9 cellular contexts compared by ENCODE assay signal in genomic region chr5:64074533-64074932, GRCh38.
DNase-seq lines count a peak whose midpoint lies in the region; ATAC-seq and TF ChIP-seq lines count a peak whose summit lies in the region.
"Had no signal": no experiment of that assay in that cellular context is flagged by ENCODE, and none has a peak within 500 bp of the region (broad histone marks: within the 10 kb centered on the region; RNA-seq: fewer than 3 reads in every experiment).

No MANE protein-coding gene starts in this region.

- H3K36me3 Mint-ChIP-seq in H9 (ENCODE audit: insufficient read depth in 1 of 3, low read depth in 3 of 3), result no peaks in the 10 kb centered on the region

- H3K79me1 ChIP-seq in H9 (ENCODE audit: insufficient read depth, low read depth, low read length, poor library complexity, severe bottlenecking), result no peaks in the 10 kb centered on the region

- H2BK12ac ChIP-seq in H9 (ENCODE audit: insufficient read length, low read depth, low read length), result no peak overlapping the region

- H3K27me3 ChIP-seq in H9 (ENCODE audit: insufficient read depth, low read length) (no peaks in the 10 kb centered on the region), MM.1S (replicated peaks; ENCODE audit: insufficient read depth, low read length) (no peaks in the 10 kb centered on the region), body of pancreas (no peaks in the 10 kb centered on the region)

- H2BK20ac ChIP-seq in H9 (ENCODE audit: low read depth, low read length, poor library complexity, severe bottlenecking), result no peak overlapping the region

- H3K4me1 ChIP-seq in H9 (ENCODE audit: insufficient read depth, low read length), result no peaks in the 10 kb centered on the region
- no peaks in the 10 kb centered on the region for H3K4me1 ChIP-seq in MM.1S (ENCODE audit: low read length)
- H3K4me1 ChIP-seq in body of pancreas, result no peaks in the 10 kb centered on the region

- H4K5ac ChIP-seq in H9 (ENCODE audit: insufficient read length, low read depth, low read length), result no peak overlapping the region

- H3K36me3 ChIP-seq in MM.1S (replicated peaks; ENCODE audit: insufficient read depth, low read length) (no peaks in the 10 kb centered on the region), body of pancreas (replicated peaks in 1 of 2; ENCODE audit: insufficient read depth in 1 of 2, low read depth in 2 of 2) (no peaks in the 10 kb centered on the region)

- no peaks in the 10 kb centered on the region for H3K4me1 Mint-ChIP-seq in H9

- H3K9me3 ChIP-seq in H9 (ENCODE audit: control insufficient read depth, low read depth, low read length) (no peaks in the 10 kb centered on the region), MM.1S (replicated peaks; ENCODE audit: insufficient read depth, low read length) (no peaks in the 10 kb centered on the region), body of pancreas (no peaks in the 10 kb centered on the region)

- no peak overlapping the region for H3T11ph ChIP-seq in H9 (ENCODE audit: low read length)

- H3K9me2 ChIP-seq in MM.1S (replicated peaks; ENCODE audit: insufficient read depth, low read length), result no peaks in the 10 kb centered on the region

- no peak overlapping the region for H3K4me3 Mint-ChIP-seq in H9

- no peak overlapping the region for H2BK120ac ChIP-seq in H9 (ENCODE audit: low read depth, low read length, poor library complexity, severe bottlenecking)

- no peak overlapping the region for H3K27ac ChIP-seq in H9 (ENCODE audit: insufficient read length, low read depth, low read length)
- H3K27ac ChIP-seq in MM.1S (ENCODE audit: low read length), result no peak overlapping the region
- H3K27ac ChIP-seq in body of pancreas, result no peak overlapping the region
- H3K27ac ChIP-seq: epithelial cell of prostate had no signal

- no peak overlapping the region for H3K23ac ChIP-seq in H9 (ENCODE audit: insufficient read length, low read depth, low read length)

- intact Hi-C loops in body of pancreas (cut with DNase I), result no loop called here

- no peak overlapping the region for H3K56ac ChIP-seq in H9 (ENCODE audit: insufficient read length, low read depth, low read length)

- no peak for TF ChIP-seq POLR2A in body of pancreas (IDR thresholded peaks at IDR 0.05)

- no peak overlapping the region for H4K8ac ChIP-seq in H9 (replicated peaks; ENCODE audit: insufficient read length, low read depth, low read length)

- H2AK5ac ChIP-seq in H9 (ENCODE audit: insufficient read length, low read length), result no peak overlapping the region

- H3K4me2 ChIP-seq in H9 (ENCODE audit: insufficient read depth, insufficient read length, low read length) (no peak overlapping the region), MM.1S (ENCODE audit: low read depth, low read length) (no peak overlapping the region)

- H2AFZ ChIP-seq in H9 (ENCODE audit: low read length) (no peak overlapping the region), MM.1S (ENCODE audit: low read length) (no peak overlapping the region)

- no peaks in the 10 kb centered on the region for H3K23me2 ChIP-seq in H9 (ENCODE audit: insufficient read length, low read depth, low read length, poor library complexity, severe bottlenecking)

- no peak overlapping the region for H3K4me3 ChIP-seq in MM.1S (ENCODE audit: low read length)
- H3K4me3 ChIP-seq in body of pancreas, result no peak overlapping the region

- H3K9ac ChIP-seq in H9 (ENCODE audit: extremely low read depth, insufficient read length, low read length) (no peak overlapping the region), MM.1S (ENCODE audit: low read length) (no peak overlapping the region)

- no peaks in the 10 kb centered on the region for H3F3A ChIP-seq in MM.1S (ENCODE audit: insufficient read depth, low read length)

- no peak overlapping the region for H3K4ac ChIP-seq in H9 (ENCODE audit: low read depth, low read length)

- H2BK5ac ChIP-seq in H9 (ENCODE audit: insufficient read length, low read length), result no peak overlapping the region

- WGBS in H9 (ENCODE audit: extremely low coverage, insufficient read length, low lambda C conversion rate), result no CpG with 5 or more reads among the region's 2 CpGs
- WGBS in body of pancreas, 2 donors, result 15 to 17% methylated on average over 2 of the region's 2 CpGs

- no peak overlapping the region for H3K27ac Mint-ChIP-seq in H9

- DNase-seq in SKM-1 treated with dmso at 0.1 percent for 144 hours (lab: John Stamatoyannopoulos, UW; ENCODE audit: unreplicated experiment) (peak; percentile 6), SKM-1 (lab: John Stamatoyannopoulos, UW; ENCODE audit: unreplicated experiment) (no peak), H9 (peak; percentile 38), MM.1S (peak; percentile 60), body of pancreas (no peak), lung microvascular endothelial cell (ENCODE audit: low read depth in 2 of 2) (peak; percentile 47 to 60), NK-92 (lab: John Stamatoyannopoulos, UW; ENCODE audit: unreplicated experiment) (no peak)
- no peak for DNase-seq in stimulated activated naive CD4-positive, alpha-beta T cell (lab: John Stamatoyannopoulos, UW)

- no peaks in the 10 kb centered on the region for H3K79me2 ChIP-seq in H9 (ENCODE audit: insufficient read depth, low read length)
- H3K79me2 ChIP-seq in MM.1S (ENCODE audit: low read length), result no peaks in the 10 kb centered on the region

- no peak overlapping the region for H3K14ac ChIP-seq in H9 (ENCODE audit: insufficient read depth, low read length)

- TF ChIP-seq CTCF in H9 (conservative IDR thresholded peaks at IDR 0.05) (peak; percentile 77), MM.1S (IDR thresholded peaks at IDR 0.05; ENCODE audit: low read length) (peak; percentile 63), body of pancreas (IDR thresholded peaks at IDR 0.05) (peak in 6 of 7 experiments; percentile 25 to 40 (median 29))

- H2BK15ac ChIP-seq in H9 (ENCODE audit: low read depth, low read length), result no peak overlapping the region

- H3K18ac ChIP-seq in H9 (ENCODE audit: insufficient read length, low read depth, low read length), result no peak overlapping the region

- no peak overlapping the region for H4K91ac ChIP-seq in H9 (ENCODE audit: insufficient read length, low read depth, low read length)

- no peak for ATAC-seq in body of pancreas

- H3K27me3 Mint-ChIP-seq in H9 (ENCODE audit: low read depth), result no peaks in the 10 kb centered on the region

- H4K20me1 ChIP-seq in H9 (ENCODE audit: control insufficient read depth, insufficient read depth, insufficient read length) (no peaks in the 10 kb centered on the region), MM.1S (ENCODE audit: insufficient read depth, low read length) (no peaks in the 10 kb centered on the region)

- H3K9me3 Mint-ChIP-seq in H9, result no peaks in the 10 kb centered on the region

Comparison
In these comparisons a context has a peak if more than half of its experiments do, and no peak if none do; other contexts are left out.
1. DNase-seq: peak in SKM-1 treated with dmso at 0.1 percent for 144 hours (single experiment), H9 (single experiment), MM.1S (single experiment) and lung microvascular endothelial cell (2 of 2); none in SKM-1 (single experiment), body of pancreas (0 of 4), NK-92 (single experiment) and stimulated activated naive CD4-positive, alpha-beta T cell (0 of 6).
2. Peak in every context shown above with its lines, with median percentiles within 50 percentile points of each other: CTCF ChIP-seq.